ENCODE assay signal across 1 cellular context in the genomic region with DNA sequence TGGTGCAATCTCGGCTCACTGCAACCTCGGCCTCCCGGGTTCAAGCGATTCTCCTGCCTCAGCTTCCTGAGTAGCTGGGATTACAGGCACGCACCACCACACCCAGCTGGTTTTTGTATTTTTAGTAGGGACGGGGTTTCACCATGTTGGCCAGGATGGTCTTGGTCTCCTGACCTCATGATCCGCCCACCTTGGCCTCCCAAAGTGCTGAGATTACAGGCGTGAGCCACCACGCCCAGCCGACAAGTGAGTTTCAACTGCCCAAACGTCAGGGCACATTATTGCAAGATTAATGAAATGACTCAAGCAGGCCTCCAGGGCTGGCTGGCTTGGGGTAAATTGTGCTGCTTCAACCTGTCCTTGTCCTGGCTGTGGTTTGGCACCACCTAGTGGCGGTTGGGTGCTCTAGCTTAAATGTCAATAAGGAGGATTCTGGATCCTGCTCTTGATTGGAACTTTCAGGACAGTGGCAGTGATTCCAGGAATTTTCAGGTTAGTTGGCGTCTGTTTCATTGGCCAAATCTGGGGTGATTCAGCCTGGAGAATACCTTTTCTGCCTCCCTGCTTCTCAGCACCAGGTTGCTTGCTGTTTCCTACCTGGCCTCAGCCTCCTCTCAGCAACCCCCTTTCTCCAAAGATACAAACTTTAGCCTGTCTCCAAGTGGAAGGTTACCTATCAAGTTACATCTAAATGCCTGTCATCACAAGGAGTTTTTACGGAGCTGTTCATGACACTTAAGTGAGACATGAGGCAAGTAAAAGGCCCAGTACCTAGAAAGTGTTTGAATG.
TF ChIP-seq lines count a peak whose summit lies in the region.

No MANE protein-coding gene starts in this region.

TF ChIP-seq in A549, 52 proteins besides CTCF, POLR2A, EP300 and RAD21 (continued from another document):
- TF ChIP-seq, protein P1, sequence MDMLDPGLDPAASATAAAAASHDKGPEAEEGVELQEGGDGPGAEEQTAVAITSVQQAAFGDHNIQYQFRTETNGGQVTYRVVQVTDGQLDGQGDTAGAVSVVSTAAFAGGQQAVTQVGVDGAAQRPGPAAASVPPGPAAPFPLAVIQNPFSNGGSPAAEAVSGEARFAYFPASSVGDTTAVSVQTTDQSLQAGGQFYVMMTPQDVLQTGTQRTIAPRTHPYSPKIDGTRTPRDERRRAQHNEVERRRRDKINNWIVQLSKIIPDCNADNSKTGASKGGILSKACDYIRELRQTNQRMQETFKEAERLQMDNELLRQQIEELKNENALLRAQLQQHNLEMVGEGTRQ (IDR thresholded peaks at IDR 0.05): no peak
- TF ChIP-seq RCOR1 (IDR thresholded peaks at IDR 0.05; ENCODE audit: low read depth, low read length) (no peak), GATA3 (IDR thresholded peaks at IDR 0.05; ENCODE audit: borderline replicate concordance) (peak; percentile 27; the same call in 1 of the 2 replicates), FOSL2 (IDR thresholded peaks at IDR 0.05) (0 out of 2 replicates have a peak, but pooled peaks have one; percentile 11), FOSL2 (CRISPR knock-in tag; IDR thresholded peaks at IDR 0.05) (peak; percentile 72), MAFK (IDR thresholded peaks at IDR 0.05; ENCODE audit: partially characterized antibody) (peak; percentile 2), SMC3 (IDR thresholded peaks at IDR 0.05) (peak; percentile 91), MYC (IDR thresholded peaks at IDR 0.05; ENCODE audit: borderline replicate concordance, low read length) (0 out of 2 replicates have a peak, but pooled peaks have one; percentile 23), CHD4 (IDR thresholded peaks at IDR 0.05; ENCODE audit: borderline replicate concordance) (no peak), FOXS1 (CRISPR knock-in tag; IDR thresholded peaks at IDR 0.05) (no peak)
- TF ChIP-seq, protein P2, sequence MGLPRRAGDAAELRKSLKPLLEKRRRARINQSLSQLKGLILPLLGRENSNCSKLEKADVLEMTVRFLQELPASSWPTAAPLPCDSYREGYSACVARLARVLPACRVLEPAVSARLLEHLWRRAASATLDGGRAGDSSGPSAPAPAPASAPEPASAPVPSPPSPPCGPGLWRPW (IDR thresholded peaks at IDR 0.05): no peak
